ENCODE assay signal across 8 cellular contexts in the genomic region with DNA sequence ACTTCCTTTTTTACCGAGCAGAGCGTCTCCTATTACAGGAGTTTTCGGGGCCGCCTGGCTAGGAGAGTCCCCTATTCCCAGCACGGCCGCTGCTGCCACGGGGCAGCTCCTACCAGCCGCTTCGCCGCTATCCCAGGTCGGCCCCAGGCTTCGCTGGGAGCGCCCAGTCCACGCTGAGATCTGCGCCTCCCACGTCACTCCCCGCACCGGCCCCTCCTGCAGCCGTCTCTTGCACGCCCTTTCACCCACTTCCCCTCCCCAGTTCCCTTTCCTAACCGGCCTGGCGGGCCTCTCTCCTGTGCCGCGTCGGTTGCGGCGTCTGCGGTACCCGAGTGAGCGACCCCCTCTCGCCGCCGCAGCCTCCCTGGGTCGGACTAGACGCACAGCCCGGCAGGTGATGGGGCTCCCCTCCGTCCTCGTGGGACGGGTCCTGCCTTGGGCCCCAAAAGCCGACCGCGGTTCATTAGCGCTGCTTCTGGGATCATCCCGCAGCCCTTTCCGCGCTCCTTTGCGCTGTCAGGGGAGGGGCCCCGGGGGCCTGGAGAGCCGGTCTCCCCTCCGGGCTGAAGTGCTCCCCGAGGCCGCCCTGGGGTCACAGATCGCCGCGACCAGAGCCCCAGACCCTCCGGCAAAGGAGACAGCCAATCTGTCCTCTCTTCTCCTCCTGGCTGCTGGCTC.
A peak's percentile ranks its signal among the peaks of the same experiment; 100 is the strongest.
DNase-seq lines count a peak whose midpoint lies in the region; TF ChIP-seq lines count a peak whose summit lies in the region.

No MANE protein-coding gene starts in this region.

- H3K4me3 Mint-ChIP-seq in T-helper 1 cell treated with Interleukin-12 subunit alpha and Interleukin-12 subunit beta and Interleukin-4 antibody, amounts not matched to agents 30 μg/mL and 1 μg/mL, for 36 hours: peak overlapping the region; percentile 90
- H3K4me3 Mint-ChIP-seq in stimulated activated naive CD8-positive, alpha-beta T cell treated with anti-CD3 and anti-CD28 coated beads, Interleukin-15, Interleukin-2, amounts not matched to agents 100 ng/mL and 50 ng/mL, for 24 hours: peak overlapping the region; percentile 91

- peaks cover 24% of the 10 kb centered on the region for H3K4me1 Mint-ChIP-seq in T-helper 1 cell treated with Interleukin-12 subunit alpha and Interleukin-12 subunit beta and Interleukin-4 antibody, amounts not matched to agents 30 μg/mL and 1 μg/mL, for 36 hours (ENCODE audit: low read depth)
- peaks cover 54% of the 10 kb centered on the region for H3K4me1 Mint-ChIP-seq in stimulated activated naive CD8-positive, alpha-beta T cell treated with anti-CD3 and anti-CD28 coated beads, Interleukin-15, Interleukin-2, amounts not matched to agents 100 ng/mL and 50 ng/mL, for 24 hours (ENCODE audit: low read depth)

- intact Hi-C loops in adrenal gland (cut with DNase I): no loop called here

- no peaks in the 10 kb centered on the region for H3K36me3 Mint-ChIP-seq in T-helper 1 cell treated with Interleukin-12 subunit alpha and Interleukin-12 subunit beta and Interleukin-4 antibody, amounts not matched to agents 30 μg/mL and 1 μg/mL, for 36 hours (ENCODE audit: low read depth)
- no peaks in the 10 kb centered on the region for H3K36me3 Mint-ChIP-seq in stimulated activated naive CD8-positive, alpha-beta T cell treated with anti-CD3 and anti-CD28 coated beads, Interleukin-15, Interleukin-2, amounts not matched to agents 100 ng/mL and 50 ng/mL, for 24 hours (ENCODE audit: low read depth)

- no peaks in the 10 kb centered on the region for H3K27me3 ChIP-seq in adrenal gland

- peaks cover 57% of the 10 kb centered on the region for H3K27me3 Mint-ChIP-seq in T-helper 1 cell treated with Interleukin-12 subunit alpha and Interleukin-12 subunit beta and Interleukin-4 antibody, amounts not matched to agents 30 μg/mL and 1 μg/mL, for 36 hours (ENCODE audit: low read depth)
- no peaks in the 10 kb centered on the region for H3K27me3 Mint-ChIP-seq in stimulated activated naive CD8-positive, alpha-beta T cell treated with anti-CD3 and anti-CD28 coated beads, Interleukin-15, Interleukin-2, amounts not matched to agents 100 ng/mL and 50 ng/mL, for 24 hours

- no peak for TF ChIP-seq CTCF in adrenal gland (IDR thresholded peaks at IDR 0.05)

- DNase-seq in NCI-H1105 treated with DMSO at 0.1 percent for 48 hours (lab: John Stamatoyannopoulos, UW): peak; percentile 66
- no peak for DNase-seq in NCI-H1105 (lab: John Stamatoyannopoulos, UW)
- peak; percentile 16 for DNase-seq in HK-2 (ENCODE audit: unreplicated experiment)
- DNase-seq in adrenal gland: peak; percentile 54 to 70 (median 60)
- DNase-seq in mesenteric fat pad (ENCODE audit: low spot score): peak; percentile 91
- DNase-seq in COR-L47 (lab: John Stamatoyannopoulos, UW): no peak

- 22 to 59% (median 42%) methylated on average over 29 to 56 of the region's 56 CpGs for WGBS in adrenal gland, 4 donors

- no peaks in the 10 kb centered on the region for H3K9me3 ChIP-seq in adrenal gland (replicated peaks in 1 of 3)

- peak overlapping the region; percentile 24 to 91 (median 71) for H3K27ac ChIP-seq in adrenal gland

- peak in 1 of 2 donors; percentile 43 for TF ChIP-seq POLR2A in adrenal gland (IDR thresholded peaks at IDR 0.05)

- H3K36me3 ChIP-seq in adrenal gland (replicated peaks in 1 of 2): no peaks in the 10 kb centered on the region

- H3K4me3 ChIP-seq in adrenal gland: peak overlapping the region in 2 of 4 donors; percentile 5 to 47

- no peaks in the 10 kb centered on the region for H3K9me3 Mint-ChIP-seq in T-helper 1 cell treated with Interleukin-12 subunit alpha and Interleukin-12 subunit beta and Interleukin-4 antibody, amounts not matched to agents 30 μg/mL and 1 μg/mL, for 36 hours
- no peaks in the 10 kb centered on the region for H3K9me3 Mint-ChIP-seq in stimulated activated naive CD8-positive, alpha-beta T cell treated with anti-CD3 and anti-CD28 coated beads, Interleukin-15, Interleukin-2, amounts not matched to agents 100 ng/mL and 50 ng/mL, for 24 hours

- H3K4me1 ChIP-seq in adrenal gland (replicated peaks in 1 of 2): peaks cover 8 to 15% of the 10 kb centered on the region in 2 donors

- peak overlapping the region; percentile 60 for H3K27ac Mint-ChIP-seq in T-helper 1 cell treated with Interleukin-12 subunit alpha and Interleukin-12 subunit beta and Interleukin-4 antibody, amounts not matched to agents 30 μg/mL and 1 μg/mL, for 36 hours
- H3K27ac Mint-ChIP-seq in stimulated activated naive CD8-positive, alpha-beta T cell treated with anti-CD3 and anti-CD28 coated beads, Interleukin-15, Interleukin-2, amounts not matched to agents 100 ng/mL and 50 ng/mL, for 24 hours: peak overlapping the region; percentile 94

Comparison
In these comparisons a context has a peak if more than half of its experiments do, and no peak if none do; other contexts are left out.
1. DNase-seq: peak in NCI-H1105 treated with DMSO at 0.1 percent for 48 hours (single experiment), HK-2 (single experiment), adrenal gland (7 of 7) and mesenteric fat pad (single experiment); none in NCI-H1105 (single experiment) and COR-L47 (single experiment).